14 cellular contexts compared by ENCODE assay signal in the genomic region with DNA sequence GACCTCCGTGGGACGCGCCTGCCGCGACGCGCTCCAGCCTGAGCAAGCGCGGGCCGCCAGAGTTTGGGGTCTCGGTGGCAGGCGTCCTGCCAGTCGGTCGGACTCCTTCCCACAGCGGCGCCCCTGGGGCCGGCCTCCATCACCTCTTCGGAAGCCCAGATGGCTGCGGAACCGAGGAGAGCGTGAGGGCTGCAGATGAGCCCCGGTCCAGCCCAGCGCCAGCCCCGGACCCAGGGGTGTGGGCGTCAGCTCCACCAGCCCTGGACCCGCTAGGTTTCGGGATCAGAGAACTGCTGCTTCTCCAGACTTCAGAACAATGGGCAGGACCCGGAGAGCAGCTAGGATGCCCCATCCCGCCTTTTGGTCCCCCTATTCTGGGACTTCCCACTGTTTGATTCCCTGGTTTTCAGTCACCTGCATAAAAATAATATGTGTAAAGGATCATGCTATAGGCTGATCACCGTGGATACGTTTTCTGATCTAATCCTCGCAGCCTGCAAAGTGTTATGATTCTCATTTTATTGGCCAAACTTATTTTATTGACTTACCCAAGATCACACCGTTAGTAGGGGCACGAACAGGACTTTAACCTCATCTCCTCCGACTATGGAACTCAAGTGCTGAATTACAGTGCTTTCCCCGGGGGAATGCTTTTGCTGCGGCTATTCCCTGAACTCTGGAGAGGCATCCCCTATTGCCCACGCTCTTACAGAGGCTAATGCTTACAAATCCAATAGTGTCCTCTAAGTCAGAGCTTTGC. TPM values are rescaled to one million over a fixed set of nuclear protein-coding genes. Genes with fewer than 3 reads are reported as not detected.
DNase-seq lines count a peak whose midpoint lies in the region; ATAC-seq, FAIRE-seq and TF ChIP-seq lines count a peak whose summit lies in the region.
"Had no signal": no experiment of that assay in that cellular context is flagged by ENCODE, and none has a peak within 500 bp of the region (broad histone marks: within the 10 kb centered on the region; RNA-seq: fewer than 3 reads in every experiment).

No MANE protein-coding gene starts in this region.

- peaks cover 18% of the 10 kb centered on the region for H3K36me3 Mint-ChIP-seq in activated T-helper 17 cell treated with anti-CD3 and anti-CD28 coated beads, Interleukin-2, amount 50 U/mL, for 72 hours (ENCODE audit: low read depth)

- H3K4me1 Mint-ChIP-seq in activated T-helper 17 cell treated with anti-CD3 and anti-CD28 coated beads, Interleukin-2, amount 50 U/mL, for 72 hours = peaks cover 14% of the 10 kb centered on the region

- FAIRE-seq in urothelium cell line (lab: Jason Lieb, UNC) = no peak
- FAIRE-seq: islet of Langerhans, pancreas had no signal

- H3K27ac Mint-ChIP-seq in activated T-helper 17 cell treated with anti-CD3 and anti-CD28 coated beads, Interleukin-2, amount 50 U/mL, for 72 hours = no peak overlapping the region

- H3K4me3 Mint-ChIP-seq in activated T-helper 17 cell treated with anti-CD3 and anti-CD28 coated beads, Interleukin-2, amount 50 U/mL, for 72 hours = peak overlapping the region; percentile 38

- no peaks in the 10 kb centered on the region for H3K36me3 ChIP-seq in kidney epithelial cell (ENCODE audit: control insufficient read depth, insufficient read depth, low read length)
- H3K36me3 ChIP-seq: pancreas had no signal

- DNase-seq in 8988T (peak; percentile 53), ELR (ENCODE audit: low read depth) (peak; percentile 23), kidney epithelial cell (ENCODE audit: low read depth) (no peak), NCI-H1105 (lab: John Stamatoyannopoulos, UW) (no peak), urothelium cell line (ENCODE audit: low spot score) (no peak), NCI-H446 (lab: John Stamatoyannopoulos, UW) (no peak)
- DNase-seq: activated CD4-positive, CD25-positive, alpha-beta regulatory T cell treated with anti-CD3 and anti-CD28 coated beads, Interleukin-2, amount 50 U/mL, for 72 hours; SHP77 had no signal

- peak overlapping the region; percentile 37 for H3K4me3 ChIP-seq in kidney epithelial cell (ENCODE audit: low read depth, low read length)

- H3K27me3 Mint-ChIP-seq in activated T-helper 17 cell treated with anti-CD3 and anti-CD28 coated beads, Interleukin-2, amount 50 U/mL, for 72 hours = peaks cover 49% of the 10 kb centered on the region

- H3K27me3 ChIP-seq in kidney epithelial cell (ENCODE audit: control insufficient read depth, insufficient read depth, low read length) = peaks cover 89% of the 10 kb centered on the region
- H3K27me3 ChIP-seq: pancreas, testis had no signal

- ATAC-seq in activated T-helper 17 cell treated with anti-CD3 and anti-CD28 coated beads, Interleukin-2, amount 50 U/mL, for 72 hours (replicated peaks) = no peak
- no peak for ATAC-seq in GM18909 (IDR thresholded peaks at IDR 0.05; ENCODE audit: poor library complexity, unreplicated experiment)

- H3K9me3 Mint-ChIP-seq in activated T-helper 17 cell treated with anti-CD3 and anti-CD28 coated beads, Interleukin-2, amount 50 U/mL, for 72 hours = no peaks in the 10 kb centered on the region

- no peak for TF ChIP-seq CTCF in kidney epithelial cell (IDR thresholded peaks at IDR 0.05; ENCODE audit: insufficient read depth, low read length, poor library complexity, severe bottlenecking)

RNA-seq across cellular contexts. Expression of gene CYP26C1, which starts 2.8 kb away (rescaled TPM):
- total RNA-seq in activated T-helper 17 cell treated with anti-CD3 and anti-CD28 coated beads, Interleukin-2, amount 50 U/mL, for 72 hours = not detected
- 0.17 and 0.41 TPM in 2 replicates for total RNA-seq in kidney epithelial cell

RNA-seq across cellular contexts. Expression of gene CYP26A1, which starts 10.3 kb away (rescaled TPM):
- under 1 TPM in 1 of 2 donors, not detected in 1; 0.40 TPM for total RNA-seq in activated T-helper 17 cell treated with anti-CD3 and anti-CD28 coated beads, Interleukin-2, amount 50 U/mL, for 72 hours
- total RNA-seq in kidney epithelial cell = 0.14 TPM in 1 of 2 replicates, not detected in the other
- total RNA-seq: NCI-H460, pancreas, testis had no signal

Comparison
In these comparisons a context has a peak if more than half of its experiments do, and no peak if none do; other contexts are left out.
1. DNase-seq: peak in 8988T (single experiment) and ELR (single experiment); none in kidney epithelial cell (single experiment), NCI-H1105 (single experiment), urothelium cell line (single experiment) and NCI-H446 (0 of 2).